ENCODE assay signal across 24 cellular contexts in genomic region chr6:110593637-110594036, GRCh38.
DNase-seq lines count a peak whose midpoint lies in the region; ATAC-seq, FAIRE-seq and TF ChIP-seq lines count a peak whose summit lies in the region.
"Had no signal": no experiment of that assay in that cellular context is flagged by ENCODE, and none has a peak within 500 bp of the region (broad histone marks: within the 10 kb centered on the region; RNA-seq: fewer than 3 reads in every experiment).

No MANE protein-coding gene starts in this region.

- no peaks in the 10 kb centered on the region for H3K9me3 ChIP-seq in neural progenitor cell (ENCODE audit: low read depth)
- H3K9me3 ChIP-seq in small intestine (ENCODE audit: control insufficient read depth, low read depth) = no peaks in the 10 kb centered on the region
- no peaks in the 10 kb centered on the region for H3K9me3 ChIP-seq in gastrocnemius medialis
- H3K9me3 ChIP-seq in thyroid gland = no peaks in the 10 kb centered on the region
- H3K9me3 ChIP-seq: Caco-2 had no signal

- no peak for FAIRE-seq in small intestine (lab: Jason Lieb, UNC)
- FAIRE-seq: A204.1, G401.6, GM12892, GM19239, H1 had no signal

- H3K27me3 Mint-ChIP-seq in neural progenitor cell (ENCODE audit: insufficient read depth, low read depth) = no peaks in the 10 kb centered on the region
- H3K27me3 Mint-ChIP-seq: B cell; CD4-positive, CD25-positive, alpha-beta regulatory T cell had no signal

- H3K27ac ChIP-seq in VCaP = peak overlapping the region; percentile 91
- H3K27ac ChIP-seq in neural progenitor cell = no peak overlapping the region
- no peak overlapping the region for H3K27ac ChIP-seq in small intestine (ENCODE audit: low read depth in 1 of 2, low read length in 1 of 2)
- H3K27ac ChIP-seq in gastrocnemius medialis = no peak overlapping the region
- H3K27ac ChIP-seq in thyroid gland = no peak overlapping the region
- H3K27ac ChIP-seq: 22Rv1, BLaER1, C4-2B, GM23248 had no signal

- intact Hi-C loops in gastrocnemius medialis (cut with DNase I; ENCODE audit: low total_unique reads) = no loop called here
- intact Hi-C loops in thyroid gland (cut with DNase I) = no loop called here

- no peak overlapping the region for H3K4me3 Mint-ChIP-seq in neural progenitor cell
- H3K4me3 Mint-ChIP-seq: B cell; CD4-positive, CD25-positive, alpha-beta regulatory T cell; CD8-positive, alpha-beta T cell had no signal

- no peak overlapping the region for H3K9ac ChIP-seq in neural progenitor cell
- H3K9ac ChIP-seq: BLaER1, GM23248 had no signal

- in situ Hi-C loops in gastrocnemius medialis (cut with MboI; ENCODE audit: low sequenced_read_pairs in 4 of 4) = no loop called here

- no peaks in the 10 kb centered on the region for H3K79me2 ChIP-seq in neural progenitor cell (ENCODE audit: low read depth)

- TF ChIP-seq POLR2A in gastrocnemius medialis (IDR thresholded peaks at IDR 0.05) (no peak), thyroid gland (IDR thresholded peaks at IDR 0.05) (no peak)

- no peaks in the 10 kb centered on the region for H3K36me3 ChIP-seq in neural progenitor cell
- H3K36me3 ChIP-seq in small intestine (ENCODE audit: control insufficient read depth in 2 of 2, insufficient read depth in 2 of 2, low read length in 2 of 2) = no peaks in the 10 kb centered on the region
- no peaks in the 10 kb centered on the region for H3K36me3 ChIP-seq in gastrocnemius medialis
- no peaks in the 10 kb centered on the region for H3K36me3 ChIP-seq in thyroid gland
- H3K36me3 ChIP-seq: BLaER1 had no signal

- no peak for ATAC-seq in gastrocnemius medialis
- ATAC-seq: CD8-positive, alpha-beta T cell had no signal

- peaks cover 2% of the 10 kb centered on the region for H3K9me3 Mint-ChIP-seq in neural progenitor cell
- H3K9me3 Mint-ChIP-seq: CD8-positive, alpha-beta T cell had no signal

- WGBS in small intestine, 3 donors = 94 to 100% (median 94%) methylated on average over 1 of the region's 1 CpG
- WGBS in thyroid gland, 2 donors = 88 to 100% methylated on average over 1 of the region's 1 CpG

- H3K4me1 Mint-ChIP-seq in neural progenitor cell = peaks cover 5% of the 10 kb centered on the region

- no peaks in the 10 kb centered on the region for H3F3A ChIP-seq in neural progenitor cell (ENCODE audit: low read depth)

- H3K36me3 Mint-ChIP-seq in neural progenitor cell = no peaks in the 10 kb centered on the region
- H3K36me3 Mint-ChIP-seq: CD4-positive, CD25-positive, alpha-beta regulatory T cell; CD8-positive, alpha-beta T cell had no signal

- no peak overlapping the region for H3K4me2 ChIP-seq in neural progenitor cell
- H3K4me2 ChIP-seq: BLaER1 had no signal

- DNase-seq in NCI-H2171 treated with DMSO at 0.1 percent for 48 hours (lab: John Stamatoyannopoulos, UW) = peak; percentile 3
- no peak for DNase-seq in NCI-H2171 (lab: John Stamatoyannopoulos, UW)
- DNase-seq in neural progenitor cell (ENCODE audit: low spot score) = no peak
- no peak for DNase-seq in small intestine
- no peak for DNase-seq in gastrocnemius medialis
- no peak for DNase-seq in thyroid gland
- DNase-seq: Caco-2; CD4-positive, CD25-positive, alpha-beta regulatory T cell; CD8-positive, alpha-beta T cell; DMS153; DND-41; GM23248; H7; HCEC 1CT had no signal

- H3K27ac Mint-ChIP-seq in neural progenitor cell = no peak overlapping the region
- H3K27ac Mint-ChIP-seq: B cell; CD4-positive, CD25-positive, alpha-beta regulatory T cell; CD8-positive, alpha-beta T cell had no signal

- no peaks in the 10 kb centered on the region for H3K27me3 ChIP-seq in neural progenitor cell
- no peaks in the 10 kb centered on the region for H3K27me3 ChIP-seq in small intestine (ENCODE audit: control insufficient read depth in 2 of 2, insufficient read depth in 2 of 2, low read length in 2 of 2)
- no peaks in the 10 kb centered on the region for H3K27me3 ChIP-seq in gastrocnemius medialis
- no peaks in the 10 kb centered on the region for H3K27me3 ChIP-seq in thyroid gland
- H3K27me3 ChIP-seq: BLaER1 had no signal

- H3K4me3 ChIP-seq in neural progenitor cell (no peak overlapping the region), small intestine (ENCODE audit: low read depth in 1 of 2, low read length in 2 of 2) (no peak overlapping the region), gastrocnemius medialis (no peak overlapping the region), thyroid gland (replicated peaks in 1 of 3) (no peak overlapping the region)
- H3K4me3 ChIP-seq: BLaER1, GM23248 had no signal

- H4K20me1 ChIP-seq in neural progenitor cell (ENCODE audit: low read depth) = no peaks in the 10 kb centered on the region
- H4K20me1 ChIP-seq: BLaER1 had no signal

- peaks cover 12% of the 10 kb centered on the region for H3K4me1 ChIP-seq in neural progenitor cell
- H3K4me1 ChIP-seq in small intestine (ENCODE audit: control insufficient read depth in 2 of 2, insufficient read depth in 1 of 2, low read depth in 1 of 2, low read length in 1 of 2) = no peaks in the 10 kb centered on the region
- no peaks in the 10 kb centered on the region for H3K4me1 ChIP-seq in gastrocnemius medialis
- no peaks in the 10 kb centered on the region for H3K4me1 ChIP-seq in thyroid gland
- H3K4me1 ChIP-seq: BLaER1, Caco-2 had no signal

- H2AFZ ChIP-seq in neural progenitor cell (replicated peaks) = peak overlapping the region; percentile 70
- H2AFZ ChIP-seq: GM23248 had no signal

- no peak for TF ChIP-seq CTCF in VCaP (conservative IDR thresholded peaks at IDR 0.05)
- TF ChIP-seq CTCF in neural progenitor cell (IDR thresholded peaks at IDR 0.05) = no peak
- TF ChIP-seq CTCF in gastrocnemius medialis (IDR thresholded peaks at IDR 0.05 in 4 of 5, conservative IDR thresholded peaks at IDR 0.05 in 1 of 5) = no peak
- TF ChIP-seq CTCF in thyroid gland (IDR thresholded peaks at IDR 0.05) = no peak
